In the genomic region with DNA sequence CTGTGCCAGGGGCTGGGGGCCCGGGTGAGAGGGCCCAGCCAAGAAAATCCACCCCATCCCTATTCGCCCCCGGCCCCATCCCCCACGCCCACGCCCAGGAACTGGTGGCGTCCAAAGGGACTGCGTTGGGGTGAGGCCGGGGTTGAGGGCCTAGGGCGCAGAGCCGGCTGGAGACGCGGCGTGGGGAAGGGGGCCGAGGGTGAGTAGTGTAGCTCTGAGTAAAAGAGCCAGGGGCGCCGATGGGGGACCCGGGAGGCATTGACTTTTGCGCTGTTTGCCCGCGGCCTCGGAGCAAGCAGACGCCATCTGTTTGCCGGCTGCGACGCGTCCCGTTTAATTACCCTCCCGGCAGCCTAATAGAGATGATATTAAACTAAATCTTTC, we compare ENCODE assay signal across 22 cellular contexts. TPM values are rescaled to one million over a fixed set of nuclear protein-coding genes. Genes with fewer than 3 reads are reported as not detected.
A peak's percentile ranks its signal among the peaks of the same experiment; 100 is the strongest.
DNase-seq lines count a peak whose midpoint lies in the region; ATAC-seq and TF ChIP-seq lines count a peak whose summit lies in the region.
"Had no signal": no experiment of that assay in that cellular context is flagged by ENCODE, and none has a peak within 500 bp of the region (broad histone marks: within the 10 kb centered on the region; RNA-seq: fewer than 3 reads in every experiment).

No MANE protein-coding gene starts in this region.

- no peak overlapping the region for H3K4me2 ChIP-seq in osteoblast (ENCODE audit: insufficient read depth, low read length)
- H3K4me2 ChIP-seq: BLaER1 had no signal

- H3K27me3 Mint-ChIP-seq in endodermal cell (ENCODE audit: insufficient read depth) = peaks cover 100% of the 10 kb centered on the region

- TF ChIP-seq CTCF in endodermal cell (conservative IDR thresholded peaks at IDR 0.05) (no peak), osteoblast (IDR thresholded peaks at IDR 0.05; ENCODE audit: extremely low read depth, low read depth, low read length) (no peak)

- H3K27me3 ChIP-seq in endodermal cell (ENCODE audit: control insufficient read depth, insufficient read depth, low read length, poor library complexity, severe bottlenecking) (peaks cover 100% of the 10 kb centered on the region), osteoblast (ENCODE audit: insufficient read depth, low read length) (peaks cover 100% of the 10 kb centered on the region)

- no peaks in the 10 kb centered on the region for H3K9me3 ChIP-seq in endodermal cell (ENCODE audit: control insufficient read depth, low read length)
- no peaks in the 10 kb centered on the region for H3K9me3 ChIP-seq in osteoblast (ENCODE audit: low read depth, low read length)
- H3K9me3 ChIP-seq: heart left ventricle, prostate gland, thyroid gland had no signal

- H3K4me3 Mint-ChIP-seq in endodermal cell = peak overlapping the region; percentile 35

- no peak for ATAC-seq in HG03342 (IDR thresholded peaks at IDR 0.05; ENCODE audit: unreplicated experiment)
- ATAC-seq: heart left ventricle; naive thymus-derived CD4-positive, alpha-beta T cell; PC-3 had no signal

- H3K79me2 ChIP-seq in osteoblast (ENCODE audit: insufficient read depth, low read length) = no peaks in the 10 kb centered on the region

- H3K36me3 ChIP-seq in endodermal cell (ENCODE audit: control insufficient read depth, insufficient read depth, low read length) = no peaks in the 10 kb centered on the region
- H3K36me3 ChIP-seq in osteoblast (ENCODE audit: insufficient read depth, low read length) = no peaks in the 10 kb centered on the region
- H3K36me3 ChIP-seq: BLaER1, heart left ventricle, prostate gland, spleen, thyroid gland had no signal

- H3K4me1 ChIP-seq in endodermal cell (ENCODE audit: control insufficient read depth, insufficient read depth, low read length) (peaks cover 7% of the 10 kb centered on the region), osteoblast (ENCODE audit: insufficient read depth, low read length) (no peaks in the 10 kb centered on the region)
- H3K4me1 ChIP-seq: BLaER1, prostate gland had no signal

- DNase-seq in DMS 273 (lab: John Stamatoyannopoulos, UW; ENCODE audit: unreplicated experiment) (peak; percentile 61), DMS 273 treated with DMSO at 0.1 percent for 48 hours (lab: John Stamatoyannopoulos, UW) (no peak), NCI-H1694 treated with DMSO at 0.1 percent for 48 hours (lab: John Stamatoyannopoulos, UW) (peak; percentile 32), endodermal cell (peak; percentile 56), osteoblast (ENCODE audit: insufficient read length, low spot score, missing footprints) (peak; percentile 83), NCI-H748 (lab: John Stamatoyannopoulos, UW; ENCODE audit: unreplicated experiment) (no peak)
- DNase-seq in activated CD8-positive, alpha-beta memory T cell treated with anti-CD3 and anti-CD28 coated beads, Interleukin-2, amount 50 U/mL, for 48 hours = no peak
- DNase-seq: activated gamma-delta T cell; amygdala; central memory CD4-positive, alpha-beta T cell; DND-41; effector CD8-positive, alpha-beta T cell; heart left ventricle; kidney; PC-3; spleen; thyroid gland had no signal

- H3K4me3 ChIP-seq in endodermal cell (ENCODE audit: low read length) (no peak overlapping the region), osteoblast (ENCODE audit: insufficient read depth, low read length) (no peak overlapping the region)
- H3K4me3 ChIP-seq: BLaER1, heart left ventricle, prostate gland, thyroid gland had no signal

- no peak overlapping the region for H2AFZ ChIP-seq in osteoblast (ENCODE audit: low read length)

- peaks cover 5% of the 10 kb centered on the region for H4K20me1 ChIP-seq in osteoblast (ENCODE audit: insufficient read depth, low read length)

- no peaks in the 10 kb centered on the region for H3K36me3 Mint-ChIP-seq in endodermal cell (ENCODE audit: low read depth)

- H3K9ac ChIP-seq in endodermal cell (ENCODE audit: extremely low read depth, low read length, poor library complexity, severe bottlenecking) = no peak overlapping the region
- H3K9ac ChIP-seq: BLaER1 had no signal

- H3K9me3 Mint-ChIP-seq in endodermal cell = peaks cover 2% of the 10 kb centered on the region

- H3K27ac ChIP-seq in endodermal cell (ENCODE audit: low read depth, low read length) (no peak overlapping the region), osteoblast (ENCODE audit: low read depth, low read length) (no peak overlapping the region)
- H3K27ac ChIP-seq: 22Rv1, BLaER1, heart left ventricle, prostate gland, spleen, thyroid gland had no signal

- H3K4me1 Mint-ChIP-seq in endodermal cell = peaks cover 37% of the 10 kb centered on the region

- no peak overlapping the region for H3K27ac Mint-ChIP-seq in endodermal cell

- WGBS in endodermal cell (ENCODE audit: insufficient coverage in 1 of 2, insufficient read length in 1 of 2), 2 experiments = 0 to 4% methylated on average over 9 to 27 of the region's 28 CpGs

RNA-seq across cellular contexts. Expression of gene DMRTA2, which starts 3.5 kb away (rescaled TPM):
- total RNA-seq in endodermal cell (1 to 10 TPM; 1.2 to 2.4 TPM), osteoblast (under 0.01 TPM in 1 of 2 replicates, not detected in the other)
- 0.50 TPM for polyA plus RNA-seq in endodermal cell (2013, experiment 1 of 2)
- polyA plus RNA-seq in endodermal cell (2013, experiment 2 of 2) = 0.33 TPM
- total RNA-seq: kidney; naive thymus-derived CD4-positive, alpha-beta T cell; PC-3; thyroid gland had no signal
- polyA plus RNA-seq: heart left ventricle; naive thymus-derived CD4-positive, alpha-beta T cell had no signal

Comparison
In these comparisons a context has a peak if more than half of its experiments do, and no peak if none do; other contexts are left out.
1. DNase-seq: peak in DMS 273 (single experiment), NCI-H1694 treated with DMSO at 0.1 percent for 48 hours (single experiment), endodermal cell (single experiment) and osteoblast (single experiment); none in DMS 273 treated with DMSO at 0.1 percent for 48 hours (single experiment), NCI-H748 (single experiment) and activated CD8-positive, alpha-beta memory T cell treated with anti-CD3 and anti-CD28 coated beads, Interleukin-2, amount 50 U/mL, for 48 hours (single experiment).